In the genomic region with DNA sequence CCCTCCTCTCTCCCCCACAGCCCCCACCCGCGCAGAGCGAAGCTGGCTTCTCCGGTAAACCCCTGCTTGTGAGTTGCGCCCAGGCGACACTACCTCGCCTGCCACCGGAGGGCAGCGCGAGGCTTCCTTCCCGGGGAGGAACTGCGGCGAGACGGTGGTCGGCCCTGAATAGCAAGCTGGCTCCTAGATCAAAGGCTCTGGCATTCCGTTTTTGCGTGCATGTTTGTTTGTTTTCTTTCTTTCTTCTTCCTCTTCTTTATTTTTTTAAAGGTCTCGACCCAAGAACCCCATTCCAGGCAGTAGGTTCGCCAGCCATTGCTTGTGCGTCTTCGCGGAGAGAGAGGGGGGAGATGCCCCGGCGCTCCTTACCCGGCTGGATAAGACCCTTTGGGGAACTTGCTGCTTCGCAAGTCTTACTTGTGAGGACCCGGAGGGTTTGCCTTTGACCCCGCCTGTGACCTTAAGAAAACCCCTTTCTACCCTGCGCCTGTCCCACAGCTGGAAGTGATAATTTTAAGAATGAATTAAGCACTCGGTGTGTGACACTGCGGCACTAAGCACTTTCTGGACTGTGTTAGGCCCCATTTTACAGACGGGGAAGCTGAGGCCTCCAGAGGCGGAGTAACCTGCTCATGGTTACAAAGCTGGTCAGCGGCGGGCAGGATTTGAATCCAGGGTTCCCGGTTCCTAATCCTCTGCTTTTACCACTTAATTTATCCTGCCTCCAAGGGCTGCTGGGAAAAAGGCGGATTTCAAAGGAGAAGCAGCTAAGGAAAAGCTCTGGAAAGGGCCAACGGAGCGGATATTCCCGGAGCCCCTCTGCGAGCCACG, we compare ENCODE assay signal across 8 cellular contexts.
DNase-seq lines count a peak whose midpoint lies in the region; ATAC-seq and TF ChIP-seq lines count a peak whose summit lies in the region.

No MANE protein-coding gene starts in this region.

- ATAC-seq in foreskin keratinocyte (peak; percentile 47), upper lobe of left lung (ENCODE audit: low FRiP score in 2 of 2) (peak; percentile 72 to 81)

- H3K9me3 Mint-ChIP-seq in activated T-cell treated with anti-CD3 and anti-CD28 coated beads, Interleukin-2, amount 50 U/mL, for 24 hours: no peaks in the 10 kb centered on the region
- H3K9me3 Mint-ChIP-seq in nephron progenitor cell: no peaks in the 10 kb centered on the region

- no peak overlapping the region for H3K27ac Mint-ChIP-seq in activated T-cell treated with anti-CD3 and anti-CD28 coated beads, Interleukin-2, amount 50 U/mL, for 24 hours
- no peak overlapping the region for H3K27ac Mint-ChIP-seq in nephron progenitor cell

- 2 to 3% methylated on average over 38 to 42 of the region's 42 CpGs for WGBS in upper lobe of left lung, 2 donors

- TF ChIP-seq CTCF in GM12875 (IDR thresholded peaks at IDR 0.05; ENCODE audit: borderline replicate concordance, insufficient read depth, low read depth, low read length): peak; percentile 73
- TF ChIP-seq CTCF in foreskin keratinocyte (conservative IDR thresholded peaks at IDR 0.05): peak; percentile 89
- peak; percentile 52 for TF ChIP-seq CTCF in nephron progenitor cell (IDR thresholded peaks at IDR 0.05)
- TF ChIP-seq CTCF in upper lobe of left lung (IDR thresholded peaks at IDR 0.05): peak; percentile 45 to 72 (median 57)

- H3K4me3 ChIP-seq in GM12875 (ENCODE audit: low read depth, low read length) (peak overlapping the region; percentile 46), upper lobe of left lung (peak overlapping the region; percentile 26 to 72 (median 50))

- H3K27me3 ChIP-seq in foreskin keratinocyte (no peaks in the 10 kb centered on the region), upper lobe of left lung (peaks cover 0 to 13% (median 0%) of the 10 kb centered on the region in 4 donors)

- no peaks in the 10 kb centered on the region for H3K36me3 Mint-ChIP-seq in activated T-cell treated with anti-CD3 and anti-CD28 coated beads, Interleukin-2, amount 50 U/mL, for 24 hours (ENCODE audit: low read depth)
- H3K36me3 Mint-ChIP-seq in nephron progenitor cell (ENCODE audit: low read depth): no peaks in the 10 kb centered on the region

- DNase-seq in ACHN (peak; percentile 73), NCI-H2171 (lab: John Stamatoyannopoulos, UW) (peak; percentile 80), foreskin keratinocyte (peak in 1 of 2 donors; percentile 44), nephron progenitor cell (peak; percentile 78), upper lobe of left lung (peak; percentile 73 to 88), NCI-H128 (lab: John Stamatoyannopoulos, UW; ENCODE audit: unreplicated experiment) (no peak)
- DNase-seq in activated T-cell treated with anti-CD3 and anti-CD28 coated beads, Interleukin-2, amount 50 U/mL, for 24 hours: peak; percentile 56

- no peak for TF ChIP-seq EP300 in upper lobe of left lung (IDR thresholded peaks at IDR 0.05)

- H3K4me3 Mint-ChIP-seq in activated T-cell treated with anti-CD3 and anti-CD28 coated beads, Interleukin-2, amount 50 U/mL, for 24 hours: peak overlapping the region; percentile 64
- peak overlapping the region; percentile 84 for H3K4me3 Mint-ChIP-seq in nephron progenitor cell

- H3K36me3 ChIP-seq in upper lobe of left lung: no peaks in the 10 kb centered on the region

- TF ChIP-seq POLR2A in upper lobe of left lung (IDR thresholded peaks at IDR 0.05): no peak

- H3K4me1 ChIP-seq in foreskin keratinocyte (peaks cover 18% of the 10 kb centered on the region), upper lobe of left lung (peaks cover 18 to 33% (median 26%) of the 10 kb centered on the region in 4 donors)

- in situ Hi-C loops in ACHN (cut with HindIII; ENCODE audit: low pct_ligation_motif_present, low pct_unique_long_range_greater_than_20kb, low sequenced_read_pairs): no loop called here

- H3K27ac ChIP-seq in foreskin keratinocyte (peak overlapping the region; percentile 68), upper lobe of left lung (peak overlapping the region; percentile 82 to 89 (median 88))

- no peaks in the 10 kb centered on the region for H3K9me3 ChIP-seq in upper lobe of left lung

- peaks cover 59% of the 10 kb centered on the region for H3K27me3 Mint-ChIP-seq in activated T-cell treated with anti-CD3 and anti-CD28 coated beads, Interleukin-2, amount 50 U/mL, for 24 hours
- H3K27me3 Mint-ChIP-seq in nephron progenitor cell (ENCODE audit: low read depth, poor library complexity): peaks cover 3% of the 10 kb centered on the region

- H3K4me1 Mint-ChIP-seq in activated T-cell treated with anti-CD3 and anti-CD28 coated beads, Interleukin-2, amount 50 U/mL, for 24 hours (ENCODE audit: low read depth): peaks cover 9% of the 10 kb centered on the region
- H3K4me1 Mint-ChIP-seq in nephron progenitor cell: peaks cover 48% of the 10 kb centered on the region
